ENCODE assay signal across 26 cellular contexts in genomic region chr18:23484783-23485182, GRCh38. TPM values are rescaled to one million over a fixed set of nuclear protein-coding genes. Genes with fewer than 3 reads are reported as not detected.
DNase-seq lines count a peak whose midpoint lies in the region; ATAC-seq, FAIRE-seq and TF ChIP-seq lines count a peak whose summit lies in the region.
"Had no signal": no experiment of that assay in that cellular context is flagged by ENCODE, and none has a peak within 500 bp of the region (broad histone marks: within the 10 kb centered on the region; RNA-seq: fewer than 3 reads in every experiment).

No MANE protein-coding gene starts in this region.

- H3K27ac ChIP-seq in GM23338 (ENCODE audit: low read depth), result no peak overlapping the region
- H3K27ac ChIP-seq in astrocyte (ENCODE audit: low read depth, low read length), result no peak overlapping the region
- H3K27ac ChIP-seq: hepatocyte, right lobe of liver, thyroid gland had no signal

- no peaks in the 10 kb centered on the region for H3F3A ChIP-seq in GM23338 (replicated peaks; ENCODE audit: low read depth)

- H3K4me2 ChIP-seq in GM23338 (no peak overlapping the region), astrocyte (ENCODE audit: low read length) (no peak overlapping the region)
- H3K4me2 ChIP-seq: hepatocyte had no signal

- no peaks in the 10 kb centered on the region for H3K9me2 ChIP-seq in GM23338 (ENCODE audit: insufficient read depth)

- H3K4me1 Mint-ChIP-seq in GM23338 (peaks cover 18% of the 10 kb centered on the region), astrocyte (ENCODE audit: low read depth, unreplicated experiment) (peaks cover 6% of the 10 kb centered on the region)

- H3K79me2 ChIP-seq in GM23338 (replicated peaks; ENCODE audit: insufficient read depth) (no peaks in the 10 kb centered on the region), astrocyte (ENCODE audit: insufficient read depth, low read length) (no peaks in the 10 kb centered on the region)
- H3K79me2 ChIP-seq: hepatocyte had no signal

- H2AFZ ChIP-seq in GM23338, result no peak overlapping the region; the same call in 1 of the 2 replicates
- H2AFZ ChIP-seq in astrocyte (ENCODE audit: low read depth, low read length), result no peak overlapping the region
- H2AFZ ChIP-seq: hepatocyte had no signal

- no peak for DNase-seq in GM23338 (ENCODE audit: low spot score)
- peak; percentile 95 for DNase-seq in NCI-H2171 treated with DMSO at 0.1 percent for 48 hours (lab: John Stamatoyannopoulos, UW)
- no peak for DNase-seq in astrocyte (ENCODE audit: low read depth)
- DNase-seq in retina, result peak; percentile 3
- no peak for DNase-seq in medulla oblongata (ENCODE audit: extremely low spot score)
- DNase-seq in occipital lobe (lab: John Stamatoyannopoulos, UW), result no peak
- DNase-seq: activated CD8-positive, alpha-beta memory T cell treated with anti-CD3 and anti-CD28 coated beads, Interleukin-2, amount 50 U/mL, for 4 hours; CD4-positive, alpha-beta T cell; effector memory CD8-positive, alpha-beta T cell; foreskin melanocyte; HFFc6; immature natural killer cell; MG63; NCI-H2107; NCI-H526; right lobe of liver; stimulated activated CD4-positive, alpha-beta T cell treated with anti-CD3 and anti-CD28 coated beads, Interleukin-12 subunit alpha, Interleukin-12 subunit beta, amount 100 ng/mL, for 4 hours; stimulated activated CD4-positive, alpha-beta T cell treated with anti-CD3 and anti-CD28 coated beads, Interleukin-4, amount 100 ng/mL, for 24 hours; stimulated activated naive CD4-positive, alpha-beta T cell treated with Interleukin-2 at 50 U/mL for 16 hours; thyroid gland had no signal

- TF ChIP-seq CTCF in GM23338 (conservative IDR thresholded peaks at IDR 0.05; ENCODE audit: low read depth in 2 of 2), result no peak
- TF ChIP-seq CTCF in astrocyte (IDR thresholded peaks at IDR 0.05; ENCODE audit: insufficient read depth, low read depth, low read length), result no peak

- no peak for ATAC-seq in GM23338
- no peak for ATAC-seq in GM18858 (IDR thresholded peaks at IDR 0.05; ENCODE audit: unreplicated experiment)
- ATAC-seq: effector memory CD8-positive, alpha-beta T cell; natural killer cell treated with Interleukin-12 subunit alpha and Interleukin-12 subunit beta and Interleukin-15 and Interleukin-18, amount 100 ng/mL, for 72 hours; right lobe of liver had no signal

- H3K9ac ChIP-seq in astrocyte (ENCODE audit: low read length), result no peak overlapping the region

- H3K27me3 Mint-ChIP-seq in GM23338 (ENCODE audit: insufficient read depth, low read depth, poor library complexity), result peaks cover 4% of the 10 kb centered on the region
- H3K27me3 Mint-ChIP-seq in astrocyte (ENCODE audit: low read depth, unreplicated experiment), result no peaks in the 10 kb centered on the region
- H3K27me3 Mint-ChIP-seq: CD4-positive, alpha-beta T cell; effector memory CD8-positive, alpha-beta T cell; natural killer cell treated with Interleukin-12 subunit alpha and Interleukin-12 subunit beta and Interleukin-15 and Interleukin-18, amount 100 ng/mL, for 72 hours had no signal

- H3K4me1 ChIP-seq in GM23338 (ENCODE audit: insufficient read depth) (peaks cover 33% of the 10 kb centered on the region), astrocyte (ENCODE audit: insufficient read depth, low read length) (peaks cover 8% of the 10 kb centered on the region)
- H3K4me1 ChIP-seq: thyroid gland had no signal

- no peaks in the 10 kb centered on the region for H3K9me3 ChIP-seq in astrocyte (ENCODE audit: insufficient read depth, low read depth, low read length)
- H3K9me3 ChIP-seq: esophagus muscularis mucosa, MG63, right lobe of liver, thyroid gland had no signal

- no peak for FAIRE-seq in astrocyte (lab: Jason Lieb, UNC)
- FAIRE-seq: colon had no signal

- H3K27ac Mint-ChIP-seq in GM23338 (peak overlapping the region; percentile 3; the same call in 1 of the 2 replicates), astrocyte (ENCODE audit: unreplicated experiment) (peak overlapping the region; percentile 43)
- H3K27ac Mint-ChIP-seq: activated T-helper 2 cell treated with anti-CD3 and anti-CD28 coated beads, Interferon-gamma antibody, Interleukin-2, Interleukin-4, amounts not matched to agents 10 μg/mL and 5 μg/mL and 100 μg/mL, durations not matched to agents 14 hours and 24 hours and 36 hours; CD4-positive, alpha-beta T cell; HFFc6; natural killer cell treated with Interleukin-12 subunit alpha and Interleukin-12 subunit beta and Interleukin-15 and Interleukin-18, amount 100 ng/mL, for 72 hours had no signal

- H3K27me3 ChIP-seq in GM23338 (ENCODE audit: insufficient read depth) (no peaks in the 10 kb centered on the region), astrocyte (ENCODE audit: insufficient read depth, low read length) (no peaks in the 10 kb centered on the region)
- H3K27me3 ChIP-seq: esophagus muscularis mucosa, hepatocyte, MG63, right lobe of liver, thyroid gland had no signal

- H4K20me1 ChIP-seq in GM23338 (replicated peaks; ENCODE audit: insufficient read depth) (no peaks in the 10 kb centered on the region), astrocyte (ENCODE audit: insufficient read depth, low read length) (peaks cover 12% of the 10 kb centered on the region)

- H3K36me3 ChIP-seq in GM23338 (ENCODE audit: insufficient read depth), result peaks cover 4% of the 10 kb centered on the region; the same call in 1 of the 2 replicates
- H3K36me3 ChIP-seq in astrocyte (ENCODE audit: insufficient read depth, low read length), result peaks cover 24% of the 10 kb centered on the region

- H3K36me3 Mint-ChIP-seq in GM23338 (ENCODE audit: low read depth) (peaks cover 15% of the 10 kb centered on the region; the same call in 2 of the 3 replicates), astrocyte (ENCODE audit: low read depth, unreplicated experiment) (peaks cover 6% of the 10 kb centered on the region)
- H3K36me3 Mint-ChIP-seq: natural killer cell treated with Interleukin-12 subunit alpha and Interleukin-12 subunit beta and Interleukin-15 and Interleukin-18, amount 100 ng/mL, for 72 hours had no signal

- H3K4me3 ChIP-seq in GM23338 (no peak overlapping the region), astrocyte (ENCODE audit: insufficient read depth, low read depth, low read length) (no peak overlapping the region)
- H3K4me3 ChIP-seq: esophagus muscularis mucosa, hepatocyte, MG63, right lobe of liver, thyroid gland had no signal

- no peak overlapping the region for H3K4me3 Mint-ChIP-seq in GM23338
- H3K4me3 Mint-ChIP-seq in astrocyte (ENCODE audit: unreplicated experiment), result no peak overlapping the region
- H3K4me3 Mint-ChIP-seq: CD4-positive, alpha-beta T cell; effector memory CD8-positive, alpha-beta T cell; HFFc6; immature natural killer cell; natural killer cell treated with Interleukin-12 subunit alpha and Interleukin-12 subunit beta and Interleukin-15 and Interleukin-18, amount 100 ng/mL, for 72 hours had no signal

- H3K9me3 Mint-ChIP-seq in GM23338 (no peaks in the 10 kb centered on the region), astrocyte (ENCODE audit: unreplicated experiment) (no peaks in the 10 kb centered on the region)
- H3K9me3 Mint-ChIP-seq: activated T-helper 2 cell treated with anti-CD3 and anti-CD28 coated beads, Interferon-gamma antibody, Interleukin-2, Interleukin-4, amounts not matched to agents 10 μg/mL and 5 μg/mL and 100 μg/mL, durations not matched to agents 14 hours and 24 hours and 36 hours; CD4-positive, alpha-beta T cell; effector memory CD8-positive, alpha-beta T cell; HFFc6; immature natural killer cell; natural killer cell treated with Interleukin-12 subunit alpha and Interleukin-12 subunit beta and Interleukin-15 and Interleukin-18, amount 100 ng/mL, for 72 hours had no signal

TF ChIP-seq in GM23338, 12 proteins besides CTCF, POLR2A, EP300 and RAD21 (continues in another document):
- TF ChIP-seq STAT1 (IDR thresholded peaks at IDR 0.05; ENCODE audit: unreplicated experiment) (no peak), ZNF331 (CRISPR knock-in tag; IDR thresholded peaks at IDR 0.05; ENCODE audit: low read depth) (no peak), NANOG (IDR thresholded peaks at IDR 0.05; ENCODE audit: borderline replicate concordance) (no peak)
- TF ChIP-seq, protein P1, sequence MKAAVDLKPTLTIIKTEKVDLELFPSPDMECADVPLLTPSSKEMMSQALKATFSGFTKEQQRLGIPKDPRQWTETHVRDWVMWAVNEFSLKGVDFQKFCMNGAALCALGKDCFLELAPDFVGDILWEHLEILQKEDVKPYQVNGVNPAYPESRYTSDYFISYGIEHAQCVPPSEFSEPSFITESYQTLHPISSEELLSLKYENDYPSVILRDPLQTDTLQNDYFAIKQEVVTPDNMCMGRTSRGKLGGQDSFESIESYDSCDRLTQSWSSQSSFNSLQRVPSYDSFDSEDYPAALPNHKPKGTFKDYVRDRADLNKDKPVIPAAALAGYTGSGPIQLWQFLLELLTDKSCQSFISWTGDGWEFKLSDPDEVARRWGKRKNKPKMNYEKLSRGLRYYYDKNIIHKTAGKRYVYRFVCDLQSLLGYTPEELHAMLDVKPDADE (IDR thresholded peaks at IDR 0.05), result no peak

RNA-seq across cellular contexts. Expression of gene RMC1, which starts 18.5 kb away (rescaled TPM):
- total RNA-seq in GM23338 (2014; rRNA removed; shearing (Covaris generic)), result 18.9 and 23.3 TPM in 2 replicates
- 23.6 and 24.6 TPM in 2 replicates for polyA plus RNA-seq in GM23338 (2016; fragmentation: Nextera tagmentation; extraction: Ambion mirVana)
- total RNA-seq in astrocyte (25.2 and 28.3 TPM in 2 replicates), occipital lobe (37.0 TPM)

RNA-seq across cellular contexts. Expression of gene RIOK3, which starts 31.7 kb away (rescaled TPM):
- 22.1 and 23.7 TPM in 2 replicates for total RNA-seq in GM23338 (2014; rRNA removed; shearing (Covaris generic))
- polyA plus RNA-seq in GM23338 (2016; fragmentation: Nextera tagmentation; extraction: Ambion mirVana), result 20.8 and 22.7 TPM in 2 replicates
- total RNA-seq in astrocyte (93.2 and 96.0 TPM in 2 replicates), occipital lobe (55.7 TPM)

Comparison
In these comparisons a context has a peak if more than half of its experiments do, and no peak if none do; other contexts are left out.
1. DNase-seq: peak in NCI-H2171 treated with DMSO at 0.1 percent for 48 hours (single experiment) and retina (single experiment); none in GM23338 (single experiment), astrocyte (single experiment), medulla oblongata (single experiment) and occipital lobe (single experiment).